In the genomic region with DNA sequence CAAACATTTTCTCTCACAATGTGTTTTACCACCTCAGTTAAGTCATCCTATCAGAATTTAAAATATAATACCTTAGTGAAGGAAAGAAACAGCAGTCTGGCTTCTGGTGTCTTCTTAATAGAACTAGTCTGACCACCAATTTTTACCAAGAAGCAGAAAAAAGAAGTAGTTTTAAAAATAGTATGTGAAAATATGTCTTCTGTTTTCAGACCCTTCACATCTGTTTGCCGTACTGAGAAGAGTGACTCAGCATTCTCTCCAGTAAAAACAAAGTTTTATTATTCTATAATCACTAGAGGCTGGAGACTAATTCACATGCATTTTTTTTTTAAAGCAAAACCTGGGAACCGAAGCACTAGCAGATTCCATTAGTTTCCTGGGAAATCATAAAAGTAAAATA, we compare ENCODE assay signal across 9 cellular contexts.
DNase-seq lines count a peak whose midpoint lies in the region; ATAC-seq and TF ChIP-seq lines count a peak whose summit lies in the region.
"Had no signal": no experiment of that assay in that cellular context is flagged by ENCODE, and none has a peak within 500 bp of the region (broad histone marks: within the 10 kb centered on the region; RNA-seq: fewer than 3 reads in every experiment).

No MANE protein-coding gene starts in this region.

- H3K27ac ChIP-seq in BLaER1 treated with 17β-estradiol and CSF1 and Interleukin-3, amounts not matched to agents 10 nM and 100 nM: peak overlapping the region in 5 of 11 experiments; percentile 8 to 51 (median 18); a peak in 5 of 22 replicates

- intact Hi-C loops in dendritic cell treated with granulocyte-macrophage colony-stimulating factor and Interleukin-4, amounts not matched to agents 40 ng/mL and 50 ng/mL, for 4 days (cut with micrococcal nuclease): no loop called here

- DNase-seq in NK-92 treated with Interleukin-12 subunit alpha and Interleukin-12 subunit beta, amount 100 ng/mL, for 24 hours (lab: John Stamatoyannopoulos, UW): no peak
- no peak for DNase-seq in kidney tubule cell (ENCODE audit: low spot score)
- DNase-seq in mesothelial cell of epicardium (ENCODE audit: low spot score in 2 of 2, unreplicated experiment in 2 of 2): no peak
- DNase-seq in type B pancreatic cell (ENCODE audit: extremely low spot score, unreplicated experiment): no peak
- DNase-seq: Right ventricle myocardium superior had no signal

- H3K27me3 Mint-ChIP-seq in dendritic cell treated with granulocyte-macrophage colony-stimulating factor and Interleukin-4, amounts not matched to agents 40 ng/mL and 50 ng/mL, for 4 days: no peaks in the 10 kb centered on the region
- no peaks in the 10 kb centered on the region for H3K27me3 Mint-ChIP-seq in mesothelial cell of epicardium (ENCODE audit: low read depth)
- H3K27me3 Mint-ChIP-seq in type B pancreatic cell: peaks cover 3% of the 10 kb centered on the region

- H3K4me1 Mint-ChIP-seq in dendritic cell treated with granulocyte-macrophage colony-stimulating factor and Interleukin-4, amounts not matched to agents 40 ng/mL and 50 ng/mL, for 4 days (ENCODE audit: low read depth): peaks cover 18% of the 10 kb centered on the region
- peaks cover 2% of the 10 kb centered on the region for H3K4me1 Mint-ChIP-seq in mesothelial cell of epicardium
- no peaks in the 10 kb centered on the region for H3K4me1 Mint-ChIP-seq in type B pancreatic cell (ENCODE audit: unreplicated experiment)

- peaks cover 4 to 39% (median 16%) of the 10 kb centered on the region in 10 experiments; a peak in 15 of 20 replicates for H3K4me1 ChIP-seq in BLaER1 treated with 17β-estradiol and CSF1 and Interleukin-3, amounts not matched to agents 10 nM and 100 nM

- no peak overlapping the region; a peak in 1 of 22 replicates for H3K9ac ChIP-seq in BLaER1 treated with 17β-estradiol and CSF1 and Interleukin-3, amounts not matched to agents 10 nM and 100 nM

- peak; percentile 61 for ATAC-seq in GM21423 (IDR thresholded peaks at IDR 0.05; ENCODE audit: unreplicated experiment)
- peak; percentile 53 for ATAC-seq in HG03521 (IDR thresholded peaks at IDR 0.05; ENCODE audit: unreplicated experiment)

- H3K4me2 ChIP-seq in BLaER1 treated with 17β-estradiol and CSF1 and Interleukin-3, amounts not matched to agents 10 nM and 100 nM: peak overlapping the region in 10 of 11 experiments; percentile 8 to 72 (median 26); a peak in 10 of 22 replicates

- TF ChIP-seq CTCF in mesothelial cell of epicardium (IDR thresholded peaks at IDR 0.05; ENCODE audit: unreplicated experiment): no peak
- TF ChIP-seq CTCF in type B pancreatic cell (conservative IDR thresholded peaks at IDR 0.05): no peak

- H3K27ac Mint-ChIP-seq in dendritic cell treated with granulocyte-macrophage colony-stimulating factor and Interleukin-4, amounts not matched to agents 40 ng/mL and 50 ng/mL, for 4 days: peak overlapping the region; percentile 30
- H3K27ac Mint-ChIP-seq in mesothelial cell of epicardium (no peak overlapping the region), type B pancreatic cell (no peak overlapping the region)

- H4K20me1 ChIP-seq in BLaER1 treated with 17β-estradiol and CSF1 and Interleukin-3, amounts not matched to agents 10 nM and 100 nM: no peaks in the 10 kb centered on the region

- no peaks in the 10 kb centered on the region for H3K36me3 Mint-ChIP-seq in dendritic cell treated with granulocyte-macrophage colony-stimulating factor and Interleukin-4, amounts not matched to agents 40 ng/mL and 50 ng/mL, for 4 days (ENCODE audit: low read depth)
- H3K36me3 Mint-ChIP-seq in mesothelial cell of epicardium: no peaks in the 10 kb centered on the region
- H3K36me3 Mint-ChIP-seq in type B pancreatic cell: no peaks in the 10 kb centered on the region

- H3K27me3 ChIP-seq in BLaER1 treated with 17β-estradiol and CSF1 and Interleukin-3, amounts not matched to agents 10 nM and 100 nM: no peaks in the 10 kb centered on the region

- H3K4me3 Mint-ChIP-seq in dendritic cell treated with granulocyte-macrophage colony-stimulating factor and Interleukin-4, amounts not matched to agents 40 ng/mL and 50 ng/mL, for 4 days: no peak overlapping the region
- H3K4me3 Mint-ChIP-seq in mesothelial cell of epicardium (no peak overlapping the region), type B pancreatic cell (no peak overlapping the region)

- no peaks in the 10 kb centered on the region for H3K9me3 ChIP-seq in BLaER1 treated with 17β-estradiol and CSF1 and Interleukin-3, amounts not matched to agents 10 nM and 100 nM (replicated peaks in 1 of 11)

- no peaks in the 10 kb centered on the region for H3K9me3 Mint-ChIP-seq in dendritic cell treated with granulocyte-macrophage colony-stimulating factor and Interleukin-4, amounts not matched to agents 40 ng/mL and 50 ng/mL, for 4 days
- H3K9me3 Mint-ChIP-seq in mesothelial cell of epicardium (no peaks in the 10 kb centered on the region), type B pancreatic cell (no peaks in the 10 kb centered on the region)

- H3K4me3 ChIP-seq in BLaER1 treated with 17β-estradiol and CSF1 and Interleukin-3, amounts not matched to agents 10 nM and 100 nM: no peak overlapping the region

- no peaks in the 10 kb centered on the region for H3K36me3 ChIP-seq in BLaER1 treated with 17β-estradiol and CSF1 and Interleukin-3, amounts not matched to agents 10 nM and 100 nM
